In genomic region chr2:33518929-33519328, GRCh38 we compare ENCODE assay signal across 24 cellular contexts. TPM values are rescaled to one million over a fixed set of nuclear protein-coding genes. Genes with fewer than 3 reads are reported as not detected.
DNase-seq lines count a peak whose midpoint lies in the region; TF ChIP-seq lines count a peak whose summit lies in the region.
"Had no signal": no experiment of that assay in that cellular context is flagged by ENCODE, and none has a peak within 500 bp of the region (broad histone marks: within the 10 kb centered on the region; RNA-seq: fewer than 3 reads in every experiment).

No MANE protein-coding gene starts in this region.

- in situ Hi-C loops in HAP-1 (cut with MboI; ENCODE audit: low sequenced_read_pairs) = no loop called here

- H3K27ac ChIP-seq in A673 (ENCODE audit: low read depth, low read length, poor library complexity, severe bottlenecking) (no peak overlapping the region), dorsolateral prefrontal cortex (peak overlapping the region in 1 of 59 donors; percentile 21)
- H3K27ac ChIP-seq: pancreas had no signal

- CTCF ChIA-PET in A673 (lab: Charles Lee) = no interaction called here

- H3K9me3 ChIP-seq in A673 (ENCODE audit: low read depth, low read length, poor library complexity, severe bottlenecking) = no peaks in the 10 kb centered on the region
- no peaks in the 10 kb centered on the region for H3K9me3 ChIP-seq in HAP-1
- H3K9me3 ChIP-seq: pancreas had no signal

- H3K4me3 Mint-ChIP-seq in activated CD4-positive, alpha-beta T cell treated with anti-CD3 and anti-CD28 coated beads, Interleukin-2, amount 10 ng/mL, durations not matched to agents 24 days and 14 days = no peak overlapping the region
- H3K4me3 Mint-ChIP-seq: activated naive CD8-positive, alpha-beta T cell; activated T-helper 17 cell treated with anti-CD3 and anti-CD28 coated beads, Interleukin-2, amount 50 U/mL, for 72 hours; brain; CD4-positive, CD25-positive, alpha-beta regulatory T cell; natural killer cell had no signal

- H3K27me3 Mint-ChIP-seq in activated CD4-positive, alpha-beta T cell treated with anti-CD3 and anti-CD28 coated beads, Interleukin-2, amount 10 ng/mL, durations not matched to agents 24 days and 14 days = no peaks in the 10 kb centered on the region
- H3K27me3 Mint-ChIP-seq: activated naive CD8-positive, alpha-beta T cell; activated T-helper 17 cell treated with anti-CD3 and anti-CD28 coated beads, Interleukin-2, amount 50 U/mL, for 72 hours; brain; CD4-positive, CD25-positive, alpha-beta regulatory T cell had no signal

- H3K4me1 Mint-ChIP-seq in activated CD4-positive, alpha-beta T cell treated with anti-CD3 and anti-CD28 coated beads, Interleukin-2, amount 10 ng/mL, durations not matched to agents 24 days and 14 days = no peaks in the 10 kb centered on the region
- H3K4me1 Mint-ChIP-seq: activated T-helper 17 cell treated with anti-CD3 and anti-CD28 coated beads, Interleukin-2, amount 50 U/mL, for 72 hours; natural killer cell had no signal

- no TSS peak for BruUV-seq in A673 (replicated peaks; lab: Mats Ljungman, UMichigan)

- H3K27me3 ChIP-seq in A673 (replicated peaks; ENCODE audit: insufficient read depth, low read depth, low read length, poor library complexity) = no peaks in the 10 kb centered on the region
- no peaks in the 10 kb centered on the region for H3K27me3 ChIP-seq in dorsolateral prefrontal cortex
- H3K27me3 ChIP-seq in HAP-1 (ENCODE audit: low read depth) = no peaks in the 10 kb centered on the region
- H3K27me3 ChIP-seq: pancreas had no signal

- peaks cover 10% of the 10 kb centered on the region for H3K9me3 Mint-ChIP-seq in activated CD4-positive, alpha-beta T cell treated with anti-CD3 and anti-CD28 coated beads, Interleukin-2, amount 10 ng/mL, durations not matched to agents 24 days and 14 days
- H3K9me3 Mint-ChIP-seq: activated T-helper 17 cell treated with anti-CD3 and anti-CD28 coated beads, Interleukin-2, amount 50 U/mL, for 72 hours; brain; natural killer cell had no signal

- DNase-seq in AG09319 (ENCODE audit: extremely low read depth, low read depth) (peak; percentile 8), HT1080 (ENCODE audit: low read depth) (peak; percentile 31), amniotic epithelial cell (ENCODE audit: low read depth) (peak; percentile 66), fibroblast of peridontal ligament (ENCODE audit: extremely low read depth) (peak; percentile 51), A673 (ENCODE audit: low spot score) (no peak), dorsolateral prefrontal cortex (no peak), HAP-1 (ENCODE audit: low spot score in 2 of 2) (no peak)
- no peak for DNase-seq in activated CD4-positive, alpha-beta T cell treated with anti-CD3 and anti-CD28 coated beads, Interleukin-2, amount 10 ng/mL, durations not matched to agents 24 days and 14 days
- DNase-seq: activated CD4-positive, alpha-beta T cell treated with anti-CD3 and anti-CD28 coated beads, Interleukin-2, amount 50 U/mL, for 1 hour; CD4-positive, CD25-positive, alpha-beta regulatory T cell; cortex of kidney; GOT3; Karpas-422; mesendoderm; natural killer cell; NCI-H1417 treated with DMSO at 0.1 percent for 48 hours; NCI-H2171; NCI-H69; pancreas; SHP77 treated with DMSO at 0.1 percent for 48 hours; T-helper 1 cell had no signal

- H3K4me1 ChIP-seq in A673 (ENCODE audit: insufficient read depth, low read length, poor library complexity, severe bottlenecking) (no peaks in the 10 kb centered on the region), HAP-1 (no peaks in the 10 kb centered on the region)
- H3K4me1 ChIP-seq: pancreas had no signal

- peaks cover 15% of the 10 kb centered on the region for H3K36me3 Mint-ChIP-seq in activated CD4-positive, alpha-beta T cell treated with anti-CD3 and anti-CD28 coated beads, Interleukin-2, amount 10 ng/mL, durations not matched to agents 24 days and 14 days (ENCODE audit: low read depth)
- H3K36me3 Mint-ChIP-seq: brain, natural killer cell had no signal

- H3K36me3 ChIP-seq in A673 (ENCODE audit: insufficient read depth, low read length, poor library complexity, severe bottlenecking) = no peaks in the 10 kb centered on the region
- no peaks in the 10 kb centered on the region for H3K36me3 ChIP-seq in HAP-1 (replicated peaks)
- H3K36me3 ChIP-seq: pancreas had no signal

- H3K4me3 ChIP-seq in A673 (ENCODE audit: low read depth, low read length, poor library complexity, severe bottlenecking) (no peak overlapping the region), dorsolateral prefrontal cortex (no peak overlapping the region), HAP-1 (no peak overlapping the region)
- H3K4me3 ChIP-seq: pancreas had no signal

- TF ChIP-seq CTCF in AG09319 (IDR thresholded peaks at IDR 0.05; ENCODE audit: low read depth, low read length) (no peak), A673 (conservative IDR thresholded peaks at IDR 0.05; ENCODE audit: low read depth, low read length) (no peak), dorsolateral prefrontal cortex (IDR thresholded peaks at IDR 0.05 in 54 of 56, conservative IDR thresholded peaks at IDR 0.05 in 2 of 56; ENCODE audit: low read depth in 1 of 56, partially characterized antibody in 56 of 56) (no peak)

- H3K27ac Mint-ChIP-seq in activated CD4-positive, alpha-beta T cell treated with anti-CD3 and anti-CD28 coated beads, Interleukin-2, amount 10 ng/mL, durations not matched to agents 24 days and 14 days = no peak overlapping the region
- H3K27ac Mint-ChIP-seq: activated naive CD8-positive, alpha-beta T cell; activated T-helper 17 cell treated with anti-CD3 and anti-CD28 coated beads, Interleukin-2, amount 50 U/mL, for 72 hours; brain; CD4-positive, CD25-positive, alpha-beta regulatory T cell; natural killer cell had no signal

- POLR2A ChIA-PET in A673 (lab: Charles Lee; ENCODE audit: low non-redundant PET) = no interaction called here

- intact Hi-C loops in A673 (cut with micrococcal nuclease; ENCODE audit: unreplicated experiment) (no loop called here), dorsolateral prefrontal cortex (cut with DNase I) (no loop called here)
- intact Hi-C loops in activated CD4-positive, alpha-beta T cell treated with anti-CD3 and anti-CD28 coated beads, Interleukin-2, amount 10 ng/mL, durations not matched to agents 24 days and 14 days (cut with micrococcal nuclease) = no loop called here

RNA-seq across cellular contexts. Expression of gene RASGRP3, which starts 42.5 kb away (rescaled TPM):
- 0.84 and 2.1 TPM in 2 replicates for total RNA-seq in HT1080 (2014; rRNA removed; shearing (Covaris generic))
- 0.01 TPM in 2 replicates for polyA plus RNA-seq in HT1080 (2015; cell fraction: cytosol; rRNA removed)
- 0.09 and 0.13 TPM in 2 replicates for polyA plus RNA-seq in HT1080 (2015; cell fraction: nucleus; rRNA removed)
- 0.34 TPM in 1 of 2 replicates, not detected in the other for total RNA-seq in A673 (2021)
- 100 to 1,000 TPM in 1 of 120 experiments, 10 to 100 TPM in 106, 1 to 10 TPM in 13; 4.2 to 101 (median 24.4) TPM for total RNA-seq in dorsolateral prefrontal cortex
- total RNA-seq in activated CD4-positive, alpha-beta T cell treated with anti-CD3 and anti-CD28 coated beads, Interleukin-2, amount 10 ng/mL, durations not matched to agents 24 days and 14 days = 3.3 and 5.3 TPM in 2 replicates

Comparison
In these comparisons a context has a peak if more than half of its experiments do, and no peak if none do; other contexts are left out.
1. DNase-seq: peak in AG09319 (single experiment), HT1080 (single experiment), amniotic epithelial cell (single experiment) and fibroblast of peridontal ligament (single experiment); none in A673 (single experiment), dorsolateral prefrontal cortex (0 of 10), HAP-1 (0 of 2) and activated CD4-positive, alpha-beta T cell treated with anti-CD3 and anti-CD28 coated beads, Interleukin-2, amount 10 ng/mL, durations not matched to agents 24 days and 14 days (single experiment).